Comparison of ENCODE assay signal across 15 cellular contexts in the genomic region with DNA sequence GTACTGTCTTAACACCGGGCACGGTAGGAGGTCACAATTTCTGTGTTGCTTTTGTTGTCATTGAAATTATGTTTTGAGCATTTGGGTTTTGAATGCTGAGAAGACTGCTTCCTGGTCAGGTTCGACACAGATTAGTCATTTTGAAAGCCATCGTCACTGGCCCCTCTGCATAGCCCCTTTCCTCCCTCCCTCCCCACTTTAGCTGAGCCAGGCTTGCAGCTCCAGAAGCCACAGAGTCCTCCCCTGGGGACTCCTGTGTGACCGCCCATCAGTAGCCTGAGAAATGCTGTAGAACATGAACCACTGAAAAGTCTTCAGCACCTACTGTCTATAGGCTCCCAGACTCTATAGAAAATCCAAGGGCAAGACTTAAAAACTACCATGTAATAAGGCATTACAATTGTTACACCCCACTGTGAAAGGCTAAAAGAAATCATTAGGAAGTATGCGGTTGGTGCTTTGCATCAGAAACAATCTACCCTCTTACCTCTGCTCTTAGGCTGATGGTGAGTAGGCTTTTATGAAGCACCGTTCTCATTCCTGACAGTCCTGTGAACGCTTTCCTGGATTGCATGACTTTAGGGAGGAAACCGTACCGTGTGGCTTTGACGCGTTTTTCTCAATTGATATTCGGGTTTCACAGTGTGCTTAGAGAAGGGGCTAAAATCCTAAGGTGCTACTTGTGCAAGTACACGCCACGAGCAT. TPM values are rescaled to one million over a fixed set of nuclear protein-coding genes. Genes with fewer than 3 reads are reported as not detected.
A peak's percentile ranks its signal among the peaks of the same experiment; 100 is the strongest.
DNase-seq lines count a peak whose midpoint lies in the region; ATAC-seq lines count a peak whose summit lies in the region.
"Had no signal": no experiment of that assay in that cellular context is flagged by ENCODE, and none has a peak within 500 bp of the region (broad histone marks: within the 10 kb centered on the region; RNA-seq: fewer than 3 reads in every experiment).

No MANE protein-coding gene starts in this region.

- H3K36me3 Mint-ChIP-seq in stimulated activated naive CD8-positive, alpha-beta T cell treated with anti-CD3 and anti-CD28 coated beads, Interleukin-15, Interleukin-2, amounts not matched to agents 100 ng/mL and 50 ng/mL, for 24 hours (ENCODE audit: low read depth), result no peaks in the 10 kb centered on the region
- peaks cover 26% of the 10 kb centered on the region for H3K36me3 Mint-ChIP-seq in activated T-helper 2 cell treated with anti-CD3 and anti-CD28 coated beads, Interferon-gamma antibody, Interleukin-2, Interleukin-4, amounts not matched to agents 10 μg/mL and 5 μg/mL and 100 μg/mL, durations not matched to agents 14 hours and 24 hours and 36 hours (ENCODE audit: low read depth)

- no peak overlapping the region for H3K4me3 Mint-ChIP-seq in stimulated activated naive CD8-positive, alpha-beta T cell treated with anti-CD3 and anti-CD28 coated beads, Interleukin-15, Interleukin-2, amounts not matched to agents 100 ng/mL and 50 ng/mL, for 24 hours
- H3K4me3 Mint-ChIP-seq in activated T-helper 2 cell treated with anti-CD3 and anti-CD28 coated beads, Interferon-gamma antibody, Interleukin-2, Interleukin-4, amounts not matched to agents 10 μg/mL and 5 μg/mL and 100 μg/mL, durations not matched to agents 14 hours and 24 hours and 36 hours (ENCODE audit: low read depth), result peak overlapping the region; percentile 41

- peaks cover 16% of the 10 kb centered on the region for H3K4me1 Mint-ChIP-seq in stimulated activated naive CD8-positive, alpha-beta T cell treated with anti-CD3 and anti-CD28 coated beads, Interleukin-15, Interleukin-2, amounts not matched to agents 100 ng/mL and 50 ng/mL, for 24 hours (ENCODE audit: low read depth)
- peaks cover 63% of the 10 kb centered on the region for H3K4me1 Mint-ChIP-seq in activated T-helper 2 cell treated with anti-CD3 and anti-CD28 coated beads, Interferon-gamma antibody, Interleukin-2, Interleukin-4, amounts not matched to agents 10 μg/mL and 5 μg/mL and 100 μg/mL, durations not matched to agents 14 hours and 24 hours and 36 hours (ENCODE audit: low read depth)

- H3K9me3 Mint-ChIP-seq in stimulated activated naive CD8-positive, alpha-beta T cell treated with anti-CD3 and anti-CD28 coated beads, Interleukin-15, Interleukin-2, amounts not matched to agents 100 ng/mL and 50 ng/mL, for 24 hours, result no peaks in the 10 kb centered on the region
- H3K9me3 Mint-ChIP-seq in activated T-helper 2 cell treated with anti-CD3 and anti-CD28 coated beads, Interferon-gamma antibody, Interleukin-2, Interleukin-4, amounts not matched to agents 10 μg/mL and 5 μg/mL and 100 μg/mL, durations not matched to agents 14 hours and 24 hours and 36 hours, result no peaks in the 10 kb centered on the region

- ATAC-seq in stimulated activated naive CD8-positive, alpha-beta T cell treated with anti-CD3 and anti-CD28 coated beads, Interleukin-15, Interleukin-2, amounts not matched to agents 100 U/mL and 50 U/mL, for 24 hours, result no peak
- peak; percentile 80 for ATAC-seq in HG02884 (IDR thresholded peaks at IDR 0.05; ENCODE audit: unreplicated experiment)
- no peak for ATAC-seq in left cardiac atrium
- ATAC-seq: K562 had no signal

- no peak for DNase-seq in stimulated activated naive CD8-positive, alpha-beta T cell treated with anti-CD3 and anti-CD28 coated beads, Interleukin-15, Interleukin-2, amounts not matched to agents 100 U/mL and 50 U/mL, for 24 hours
- no peak for DNase-seq in activated T-helper 2 cell treated with anti-CD3 and anti-CD28 coated beads, Interferon-gamma antibody, Interleukin-2, Interleukin-4, amounts not matched to agents 10 μg/mL and 5 μg/mL and 100 μg/mL, durations not matched to agents 14 hours and 24 hours and 36 hours (ENCODE audit: low spot score)
- no peak for DNase-seq in ecto neural progenitor cell (ENCODE audit: low spot score)
- no peak for DNase-seq in NCI-H2171 (lab: John Stamatoyannopoulos, UW)
- DNase-seq in left cardiac atrium, result no peak
- no peak for DNase-seq in stimulated activated CD4-positive, alpha-beta T cell treated with anti-CD3 and anti-CD28 coated beads, Interleukin-4, amount 100 ng/mL, for 24 hours
- DNase-seq: activated CD4-positive, alpha-beta T cell treated with anti-CD3 and anti-CD28 coated beads, Interleukin-2, amount 50 U/mL, for 1 hour; mammary epithelial cell; NCI-H1417 treated with DMSO at 0.1 percent for 48 hours; NCI-H69; RPMI8226; small intestine had no signal

- intact Hi-C loops in activated T-helper 2 cell treated with anti-CD3 and anti-CD28 coated beads, Interferon-gamma antibody, Interleukin-2, Interleukin-4, amounts not matched to agents 10 μg/mL and 5 μg/mL and 100 μg/mL, durations not matched to agents 14 hours and 24 hours and 36 hours (cut with micrococcal nuclease), result no loop called here
- intact Hi-C loops in left cardiac atrium (cut with DNase I), result no loop called here

- H3K27me3 Mint-ChIP-seq in stimulated activated naive CD8-positive, alpha-beta T cell treated with anti-CD3 and anti-CD28 coated beads, Interleukin-15, Interleukin-2, amounts not matched to agents 100 ng/mL and 50 ng/mL, for 24 hours, result peaks cover 77% of the 10 kb centered on the region
- no peaks in the 10 kb centered on the region for H3K27me3 Mint-ChIP-seq in activated T-helper 2 cell treated with anti-CD3 and anti-CD28 coated beads, Interferon-gamma antibody, Interleukin-2, Interleukin-4, amounts not matched to agents 10 μg/mL and 5 μg/mL and 100 μg/mL, durations not matched to agents 14 hours and 24 hours and 36 hours (ENCODE audit: low read depth)

- H3K27ac Mint-ChIP-seq in stimulated activated naive CD8-positive, alpha-beta T cell treated with anti-CD3 and anti-CD28 coated beads, Interleukin-15, Interleukin-2, amounts not matched to agents 100 ng/mL and 50 ng/mL, for 24 hours, result peak overlapping the region; percentile 49
- peak overlapping the region; percentile 63 for H3K27ac Mint-ChIP-seq in activated T-helper 2 cell treated with anti-CD3 and anti-CD28 coated beads, Interferon-gamma antibody, Interleukin-2, Interleukin-4, amounts not matched to agents 10 μg/mL and 5 μg/mL and 100 μg/mL, durations not matched to agents 14 hours and 24 hours and 36 hours

RNA-seq across cellular contexts. Expression of gene JCAD, which starts 24.8 kb away (rescaled TPM):
- total RNA-seq in activated T-helper 2 cell treated with anti-CD3 and anti-CD28 coated beads, Interferon-gamma antibody, Interleukin-2, Interleukin-4, amounts not matched to agents 10 μg/mL and 5 μg/mL and 100 μg/mL, durations not matched to agents 14 hours and 24 hours and 36 hours, result 3.4 and 3.7 TPM in 2 replicates
- 10 to 100 TPM; 44.6 to 52.8 TPM for total RNA-seq in left cardiac atrium
- total RNA-seq: K562 had no signal
